8 cellular contexts compared by ENCODE assay signal in genomic region chrX:40012800-40013682, GRCh38.
A peak's percentile ranks its signal among the peaks of the same experiment; 100 is the strongest.
DNase-seq lines count a peak whose midpoint lies in the region; ATAC-seq and TF ChIP-seq lines count a peak whose summit lies in the region.

No MANE protein-coding gene starts in this region.

- H3K27me3 ChIP-seq in BE2C (no peaks in the 10 kb centered on the region), body of pancreas (no peaks in the 10 kb centered on the region), smooth muscle cell (ENCODE audit: low read depth) (no peaks in the 10 kb centered on the region)

- no peaks in the 10 kb centered on the region for H4K20me1 ChIP-seq in smooth muscle cell (ENCODE audit: low read depth)

- H3K27ac Mint-ChIP-seq in immature natural killer cell, result peak overlapping the region in 1 of 6 donors; percentile 76

- peak overlapping the region; percentile 82 to 89 (median 86) for H3K27ac ChIP-seq in body of pancreas
- peak overlapping the region; percentile 78 for H3K27ac ChIP-seq in smooth muscle cell (ENCODE audit: low read depth)

- H3K36me3 Mint-ChIP-seq in immature natural killer cell, result no peaks in the 10 kb centered on the region

- H2AFZ ChIP-seq in smooth muscle cell (ENCODE audit: low read depth), result peak overlapping the region; percentile 69

- H3K36me3 ChIP-seq in BE2C (no peaks in the 10 kb centered on the region), body of pancreas (replicated peaks in 1 of 2; ENCODE audit: insufficient read depth in 1 of 2, low read depth in 2 of 2) (no peaks in the 10 kb centered on the region), smooth muscle cell (ENCODE audit: low read depth) (no peaks in the 10 kb centered on the region)

- H3K9me3 Mint-ChIP-seq in immature natural killer cell, result no peaks in the 10 kb centered on the region

- no peaks in the 10 kb centered on the region for H3K9me3 ChIP-seq in BE2C
- H3K9me3 ChIP-seq in body of pancreas, result no peaks in the 10 kb centered on the region
- H3K9me3 ChIP-seq in smooth muscle cell (replicated peaks; ENCODE audit: low read depth), result no peaks in the 10 kb centered on the region

- ATAC-seq in GM18517 (IDR thresholded peaks at IDR 0.05; ENCODE audit: unreplicated experiment) (peak; percentile 39), body of pancreas (peak; percentile 37)

- H3K4me1 Mint-ChIP-seq in immature natural killer cell, result peaks cover 5 to 22% of the 10 kb centered on the region in 2 donors

- peak in 2 of 3 donors; percentile 51 to 54 for TF ChIP-seq POLR2A in body of pancreas (IDR thresholded peaks at IDR 0.05)

- no peak for TF ChIP-seq CTCF in BE2C (IDR thresholded peaks at IDR 0.05; ENCODE audit: low read depth, low read length)
- no peak for TF ChIP-seq CTCF in body of pancreas (IDR thresholded peaks at IDR 0.05)
- no peak for TF ChIP-seq CTCF in smooth muscle cell (IDR thresholded peaks at IDR 0.05; ENCODE audit: borderline replicate concordance, insufficient read depth, poor library complexity, severe bottlenecking)

- H3K4me2 ChIP-seq in smooth muscle cell, result peak overlapping the region; percentile 86

- no peaks in the 10 kb centered on the region for H3K79me2 ChIP-seq in smooth muscle cell (ENCODE audit: low read depth)

- H3K27me3 Mint-ChIP-seq in immature natural killer cell (ENCODE audit: low read depth in 3 of 3), result peaks cover 15 to 39% (median 27%) of the 10 kb centered on the region in 3 donors

- WGBS in body of pancreas, 2 donors, result 0% methylated on average over 10 to 29 of the region's 73 CpGs
- WGBS in smooth muscle cell (ENCODE audit: low lambda C conversion rate), result 10% methylated on average over 73 of the region's 73 CpGs

- DNase-seq in BE2C (no peak), HK-2 (ENCODE audit: unreplicated experiment) (peak; percentile 54), RKO (ENCODE audit: low spot score) (peak; percentile 78), body of pancreas (peak; percentile 48 to 63 (median 52)), immature natural killer cell (peak; percentile 41 to 45 (median 43)), smooth muscle cell (lab: John Stamatoyannopoulos, UW; ENCODE audit: unreplicated experiment) (peak; percentile 51), iPS-NIHi7 (ENCODE audit: extremely low spot score) (no peak)

- H3K4me1 ChIP-seq in BE2C, result peaks cover 11% of the 10 kb centered on the region; the same call in 1 of the 2 replicates
- peaks cover 22% of the 10 kb centered on the region for H3K4me1 ChIP-seq in body of pancreas
- peaks cover 33% of the 10 kb centered on the region for H3K4me1 ChIP-seq in smooth muscle cell (ENCODE audit: low read depth)

- peak overlapping the region; percentile 69 to 80 (median 78) for H3K4me3 Mint-ChIP-seq in immature natural killer cell

- H3K9ac ChIP-seq in smooth muscle cell (ENCODE audit: low read depth), result peak overlapping the region; percentile 70

- H3F3A ChIP-seq in smooth muscle cell (ENCODE audit: low read depth), result peaks cover 28% of the 10 kb centered on the region

- intact Hi-C loops in body of pancreas (cut with DNase I), result no loop called here

- H3K4me3 ChIP-seq in BE2C (ENCODE audit: low read depth, low read length), result peak overlapping the region; percentile 57
- H3K4me3 ChIP-seq in body of pancreas, result no peak overlapping the region
- peak overlapping the region; percentile 73 for H3K4me3 ChIP-seq in smooth muscle cell

Comparison
In these comparisons a context has a peak if more than half of its experiments do, and no peak if none do; other contexts are left out.
1. DNase-seq: peak in HK-2 (single experiment), RKO (single experiment), body of pancreas (4 of 4), immature natural killer cell (3 of 3) and smooth muscle cell (single experiment); none in BE2C (single experiment) and iPS-NIHi7 (single experiment).
2. H3K4me3 ChIP-seq: peak in BE2C (single experiment) and smooth muscle cell (single experiment); none in body of pancreas (0 of 2).